In genomic region chr12:123389560-123390351, GRCh38 we compare ENCODE assay signal across 8 cellular contexts. TPM values are rescaled to one million over a fixed set of nuclear protein-coding genes. Genes with fewer than 3 reads are reported as not detected.
DNase-seq lines count a peak whose midpoint lies in the region; FAIRE-seq and TF ChIP-seq lines count a peak whose summit lies in the region.

No MANE protein-coding gene starts in this region.

- H3K9ac ChIP-seq in SU-DHL-6 (ENCODE audit: low read length), result peak overlapping the region; percentile 65

- H3K79me2 ChIP-seq in SU-DHL-6 (ENCODE audit: insufficient read depth, low read length), result peaks cover 12% of the 10 kb centered on the region

- H4K20me1 ChIP-seq in SU-DHL-6 (ENCODE audit: low read depth, low read length), result no peaks in the 10 kb centered on the region

- peaks cover 56% of the 10 kb centered on the region for H3K4me1 Mint-ChIP-seq in HFFc6 (ENCODE audit: low read depth)

- no peaks in the 10 kb centered on the region for H3K9me3 ChIP-seq in SU-DHL-6 (ENCODE audit: insufficient read depth, low read length)

- peak overlapping the region; percentile 54 for H3K4me2 ChIP-seq in SU-DHL-6 (ENCODE audit: low read depth, low read length, poor library complexity, severe bottlenecking)

- peak overlapping the region; percentile 7 for H2AFZ ChIP-seq in SU-DHL-6 (ENCODE audit: low read depth, low read length, severe bottlenecking)

- H3K4me3 ChIP-seq in GM06990 (replicated peaks; ENCODE audit: low read depth, low read length) (peak overlapping the region; percentile 77), SU-DHL-6 (ENCODE audit: insufficient read depth, low read length, poor library complexity, severe bottlenecking) (peak overlapping the region; percentile 58), bronchial epithelial cell (ENCODE audit: low read depth, low read length) (peak overlapping the region; percentile 56)

- peaks cover 11% of the 10 kb centered on the region for H3K36me3 ChIP-seq in GM06990 (ENCODE audit: control insufficient read depth, insufficient read depth, low read length)
- H3K36me3 ChIP-seq in SU-DHL-6 (ENCODE audit: low read length), result 0 out of 2 replicates have a peak, but pooled peaks cover 4% of the 10 kb centered on the region
- H3K36me3 ChIP-seq in bronchial epithelial cell (ENCODE audit: control insufficient read depth, insufficient read depth, low read length), result peaks cover 15% of the 10 kb centered on the region

- peaks cover 40% of the 10 kb centered on the region for H3K36me3 Mint-ChIP-seq in HFFc6 (ENCODE audit: low read depth)

- H3K9me3 Mint-ChIP-seq in HFFc6, result no peaks in the 10 kb centered on the region

- H3K27ac Mint-ChIP-seq in HFFc6, result peak overlapping the region; percentile 72

- H3K9me2 ChIP-seq in SU-DHL-6 (replicated peaks; ENCODE audit: insufficient read depth, low read length), result no peaks in the 10 kb centered on the region

- peak overlapping the region; percentile 56 for H3K27ac ChIP-seq in SU-DHL-6 (ENCODE audit: low read depth, low read length)

- TF ChIP-seq CTCF in GM06990 (IDR thresholded peaks at IDR 0.05; ENCODE audit: insufficient read depth, low read length, poor library complexity, severe bottlenecking) (no peak), HFFc6 (IDR thresholded peaks at IDR 0.05) (no peak), SU-DHL-6 (IDR thresholded peaks at IDR 0.05; ENCODE audit: insufficient read depth, low read length, poor library complexity, severe bottlenecking) (no peak), bronchial epithelial cell (IDR thresholded peaks at IDR 0.05; ENCODE audit: insufficient read depth, low read length, severe bottlenecking) (peak; percentile 10)

- H3K27me3 Mint-ChIP-seq in HFFc6 (ENCODE audit: insufficient read depth), result peaks cover 2% of the 10 kb centered on the region

- no peak for FAIRE-seq in bronchial epithelial cell (lab: Jason Lieb, UNC)

- H3K27me3 ChIP-seq in GM06990 (replicated peaks; ENCODE audit: control insufficient read depth, insufficient read depth, low read length), result no peaks in the 10 kb centered on the region
- H3K27me3 ChIP-seq in SU-DHL-6 (ENCODE audit: low read length), result no peaks in the 10 kb centered on the region
- H3K27me3 ChIP-seq in bronchial epithelial cell (ENCODE audit: control insufficient read depth, insufficient read depth, low read length), result no peaks in the 10 kb centered on the region

- DNase-seq in GM06990 (ENCODE audit: extremely low read depth, insufficient read length) (peak; percentile 55), HFFc6 (peak; percentile 25), bronchial epithelial cell (ENCODE audit: low read depth) (peak; percentile 46), left kidney (ENCODE audit: low read depth, low spot score) (peak; percentile 64), GM19240 (ENCODE audit: insufficient read length, low spot score) (no peak), NCI-H2107 treated with DMSO at 0.1 percent for 48 hours (lab: John Stamatoyannopoulos, UW; ENCODE audit: unreplicated experiment) (no peak)
- peak; percentile 52 for DNase-seq in stimulated activated CD8-positive, alpha-beta memory T cell treated with anti-CD3 and anti-CD28 coated beads, Interleukin-4, amount 100 ng/mL, for 48 hours

- peak overlapping the region; percentile 94 for H3K4me3 Mint-ChIP-seq in HFFc6

- H3F3A ChIP-seq in SU-DHL-6 (ENCODE audit: insufficient read depth), result peaks cover 13% of the 10 kb centered on the region

RNA-seq across cellular contexts. Expression of gene KMT5A, which starts 5.8 kb away (rescaled TPM):
- 10 to 100 TPM; 52.2 to 64.0 (median 61.3) TPM for total RNA-seq in HFFc6 (2021; fragmentation: NEBNext Ultra II Directional; extraction: Animal tissue kit (Norgen Biotek cat#: 25700))
- total RNA-seq in bronchial epithelial cell, result 36.3 and 39.0 TPM in 2 replicates

RNA-seq across cellular contexts. Expression of gene SBNO1, which starts 25.1 kb away (rescaled TPM):
- 10 to 100 TPM; 32.3 to 38.2 (median 35.3) TPM for total RNA-seq in HFFc6 (2021; fragmentation: NEBNext Ultra II Directional; extraction: Animal tissue kit (Norgen Biotek cat#: 25700))
- total RNA-seq in bronchial epithelial cell, result 20.2 and 26.1 TPM in 2 replicates

RNA-seq across cellular contexts. Expression of gene RILPL2, which starts 46.7 kb away (rescaled TPM):
- 1 to 10 TPM; 4.4 to 6.0 (median 5.5) TPM for total RNA-seq in HFFc6 (2021; fragmentation: NEBNext Ultra II Directional; extraction: Animal tissue kit (Norgen Biotek cat#: 25700))
- total RNA-seq in bronchial epithelial cell, result 2.6 and 3.9 TPM in 2 replicates

Comparison
In these comparisons a context has a peak if more than half of its experiments do, and no peak if none do; other contexts are left out.
1. DNase-seq: peak in GM06990 (single experiment), HFFc6 (single experiment), bronchial epithelial cell (single experiment), left kidney (single experiment) and stimulated activated CD8-positive, alpha-beta memory T cell treated with anti-CD3 and anti-CD28 coated beads, Interleukin-4, amount 100 ng/mL, for 48 hours (single experiment); none in GM19240 (single experiment) and NCI-H2107 treated with DMSO at 0.1 percent for 48 hours (single experiment).
2. Peak in every context shown above with its lines, with median percentiles within 50 percentile points of each other: H3K4me3 ChIP-seq.